In genomic region chr9:105037139-105037538, GRCh38 we compare ENCODE assay signal across 10 cellular contexts.
"Had no signal": no experiment of that assay in that cellular context is flagged by ENCODE, and none has a peak within 500 bp of the region (broad histone marks: within the 10 kb centered on the region; RNA-seq: fewer than 3 reads in every experiment).

No MANE protein-coding gene starts in this region.

- H3K9ac ChIP-seq: GM23248 had no signal

- H3K4me3 ChIP-seq: GM23248, GM23338, HAP-1 had no signal

- H3K4me2 ChIP-seq: GM23338 had no signal

- FAIRE-seq: H1 had no signal

- ATAC-seq: GM23338, HCT116 had no signal

- DNase-seq: GM23248, GOT3, H7, H9, HCEC 1CT, HFFc6 had no signal

- H3K4me1 ChIP-seq: HAP-1 had no signal

- H3K27ac ChIP-seq: GM23248 had no signal

- H3K36me3 ChIP-seq: HAP-1 had no signal

- H2AFZ ChIP-seq: GM23248, GM23338 had no signal
